ENCODE assay signal across 10 cellular contexts in the genomic region with DNA sequence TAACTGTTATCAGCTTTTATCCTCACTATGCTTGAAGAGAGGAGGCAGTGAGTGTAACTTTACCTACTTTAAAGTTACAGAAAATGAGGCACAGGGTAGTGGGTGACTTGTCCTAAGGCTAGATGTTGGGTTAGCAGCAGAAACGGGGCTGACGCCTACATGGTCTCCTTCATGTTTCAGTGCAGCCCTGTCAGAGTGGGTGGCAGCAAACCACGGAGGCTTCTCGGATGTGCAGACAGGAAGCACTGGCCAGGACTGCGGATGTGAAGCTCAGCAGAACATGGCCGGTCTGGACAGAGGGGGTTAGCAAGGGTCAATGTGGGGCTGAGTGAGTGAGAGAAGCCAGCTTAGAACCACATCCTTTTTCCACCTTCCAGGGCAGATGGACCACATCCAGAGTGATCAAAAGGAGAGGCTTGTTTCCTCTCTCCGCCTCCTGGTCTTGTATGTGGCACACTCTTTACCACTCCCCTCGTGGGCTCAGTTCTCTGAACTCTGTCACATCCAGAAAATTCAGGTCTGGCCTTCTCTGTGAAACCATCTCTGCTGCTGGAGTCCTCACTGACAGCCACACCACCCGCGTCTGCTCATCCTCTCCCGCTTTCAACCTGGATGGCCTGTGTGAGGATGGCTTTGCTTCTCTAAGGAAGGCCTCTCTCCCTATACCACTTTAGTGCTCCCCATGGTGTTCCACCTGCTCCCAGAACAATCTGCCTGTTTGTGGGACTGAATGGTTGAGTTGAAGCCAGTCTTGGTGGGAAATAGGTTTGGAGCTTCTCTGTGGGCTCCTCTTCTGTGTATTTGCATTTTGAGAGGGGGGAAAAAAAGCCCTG. TPM values are rescaled to one million over a fixed set of nuclear protein-coding genes. Genes with fewer than 3 reads are reported as not detected.
DNase-seq lines count a peak whose midpoint lies in the region; ATAC-seq and TF ChIP-seq lines count a peak whose summit lies in the region.
"Had no signal": no experiment of that assay in that cellular context is flagged by ENCODE, and none has a peak within 500 bp of the region (broad histone marks: within the 10 kb centered on the region; RNA-seq: fewer than 3 reads in every experiment).

No MANE protein-coding gene starts in this region.

- no peaks in the 10 kb centered on the region for H3K36me3 ChIP-seq in adrenal gland (replicated peaks in 1 of 2)
- H3K36me3 ChIP-seq in left lung, result no peaks in the 10 kb centered on the region
- H3K36me3 ChIP-seq: tibial artery had no signal

- H3K4me1 ChIP-seq in adrenal gland (replicated peaks in 1 of 2) (peaks cover 31 to 87% of the 10 kb centered on the region in 2 donors), left lung (peaks cover 33 to 94% of the 10 kb centered on the region in 2 donors)

- H3K27me3 ChIP-seq in adrenal gland (no peaks in the 10 kb centered on the region), left lung (no peaks in the 10 kb centered on the region)
- H3K27me3 ChIP-seq: tibial artery had no signal

- WGBS in adrenal gland, 4 donors, result 47 to 58% (median 55%) methylated on average over 11 of the region's 11 CpGs

- peaks cover 10% of the 10 kb centered on the region for H3K36me3 Mint-ChIP-seq in T-helper 1 cell treated with Interleukin-12 subunit alpha and Interleukin-12 subunit beta and Interleukin-4 antibody, amounts not matched to agents 30 μg/mL and 1 μg/mL, for 36 hours (ENCODE audit: low read depth)

- no peak overlapping the region for H3K4me3 ChIP-seq in adrenal gland
- H3K4me3 ChIP-seq in left lung, result no peak overlapping the region
- H3K4me3 ChIP-seq: SK-N-MC, tibial artery had no signal

- peaks cover 74% of the 10 kb centered on the region for H3K4me1 Mint-ChIP-seq in T-helper 1 cell treated with Interleukin-12 subunit alpha and Interleukin-12 subunit beta and Interleukin-4 antibody, amounts not matched to agents 30 μg/mL and 1 μg/mL, for 36 hours (ENCODE audit: low read depth)

- DNase-seq in adrenal gland (peak; percentile 53 to 90 (median 73)), left lung (peak; percentile 81 to 83), NCI-H1048 (lab: John Stamatoyannopoulos, UW) (no peak), NCI-H1436 treated with DMSO at 0.1 percent for 48 hours (lab: John Stamatoyannopoulos, UW) (no peak)
- DNase-seq in stimulated activated CD8-positive, alpha-beta memory T cell treated with anti-CD3 and anti-CD28 coated beads, Interleukin-15, amount 100 ng/mL, for 4 hours (ENCODE audit: low read depth in 2 of 2), result peak; percentile 61 to 67

- no peaks in the 10 kb centered on the region for H3K9me3 ChIP-seq in adrenal gland (replicated peaks in 1 of 3)
- H3K9me3 ChIP-seq in left lung, result no peaks in the 10 kb centered on the region
- H3K9me3 ChIP-seq: tibial artery had no signal

- peak overlapping the region; percentile 96 for H3K27ac Mint-ChIP-seq in T-helper 1 cell treated with Interleukin-12 subunit alpha and Interleukin-12 subunit beta and Interleukin-4 antibody, amounts not matched to agents 30 μg/mL and 1 μg/mL, for 36 hours

- H3K9me3 Mint-ChIP-seq in T-helper 1 cell treated with Interleukin-12 subunit alpha and Interleukin-12 subunit beta and Interleukin-4 antibody, amounts not matched to agents 30 μg/mL and 1 μg/mL, for 36 hours, result no peaks in the 10 kb centered on the region

- intact Hi-C loops in adrenal gland (cut with DNase I), result no loop called here
- intact Hi-C loops in left lung (cut with DNase I), result no loop called here

- H3K27ac ChIP-seq in adrenal gland (peak overlapping the region in 3 of 5 donors; percentile 33 to 77 (median 38)), left lung (peak overlapping the region; percentile 11 to 71)
- H3K27ac ChIP-seq: SK-N-MC, tibial artery had no signal

- H3K27me3 Mint-ChIP-seq in T-helper 1 cell treated with Interleukin-12 subunit alpha and Interleukin-12 subunit beta and Interleukin-4 antibody, amounts not matched to agents 30 μg/mL and 1 μg/mL, for 36 hours (ENCODE audit: low read depth), result no peaks in the 10 kb centered on the region

- TF ChIP-seq POLR2A in adrenal gland (IDR thresholded peaks at IDR 0.05), result no peak

- H3K4me3 Mint-ChIP-seq in T-helper 1 cell treated with Interleukin-12 subunit alpha and Interleukin-12 subunit beta and Interleukin-4 antibody, amounts not matched to agents 30 μg/mL and 1 μg/mL, for 36 hours, result peak overlapping the region; percentile 79

- ATAC-seq in GM18511 (IDR thresholded peaks at IDR 0.05; ENCODE audit: unreplicated experiment) (peak; percentile 93), HG02943 (IDR thresholded peaks at IDR 0.05; ENCODE audit: low read depth, unreplicated experiment) (peak; percentile 78), left lung (peak; percentile 87)

- no peak for TF ChIP-seq CTCF in adrenal gland (IDR thresholded peaks at IDR 0.05)
- no peak for TF ChIP-seq CTCF in left lung (IDR thresholded peaks at IDR 0.05)

RNA-seq across cellular contexts. Expression of a gene that starts 14.1 kb away (rescaled TPM):
- 10 to 100 TPM; 33.3 to 75.5 (median 52.0) TPM for total RNA-seq in adrenal gland
- polyA plus RNA-seq in adrenal gland, result 10 to 100 TPM in 1 of 3 donors, 1 to 10 TPM in 2; 7.8 to 22.8 (median 9.3) TPM
- total RNA-seq in left lung, result 10 to 100 TPM; 63.8 to 77.4 TPM

RNA-seq across cellular contexts. Expression of a gene that starts 50.8 kb away (rescaled TPM):
- under 1 TPM in 6 of 8 donors, not detected in 2; 0.04 to 0.61 (median 0.34) TPM for total RNA-seq in adrenal gland
- polyA plus RNA-seq in adrenal gland, result under 1 TPM in 2 of 3 donors, not detected in 1; 0.07 to 0.40 TPM
- not detected for total RNA-seq in left lung

Comparison
In these comparisons a context has a peak if more than half of its experiments do, and no peak if none do; other contexts are left out.
1. DNase-seq: peak in adrenal gland (7 of 7), left lung (2 of 2) and stimulated activated CD8-positive, alpha-beta memory T cell treated with anti-CD3 and anti-CD28 coated beads, Interleukin-15, amount 100 ng/mL, for 4 hours (2 of 2); none in NCI-H1048 (single experiment) and NCI-H1436 treated with DMSO at 0.1 percent for 48 hours (single experiment).
2. Peak in every context shown above with its lines, with median percentiles within 50 percentile points of each other: ATAC-seq.